ENCODE assay signal across 14 cellular contexts in the genomic region with DNA sequence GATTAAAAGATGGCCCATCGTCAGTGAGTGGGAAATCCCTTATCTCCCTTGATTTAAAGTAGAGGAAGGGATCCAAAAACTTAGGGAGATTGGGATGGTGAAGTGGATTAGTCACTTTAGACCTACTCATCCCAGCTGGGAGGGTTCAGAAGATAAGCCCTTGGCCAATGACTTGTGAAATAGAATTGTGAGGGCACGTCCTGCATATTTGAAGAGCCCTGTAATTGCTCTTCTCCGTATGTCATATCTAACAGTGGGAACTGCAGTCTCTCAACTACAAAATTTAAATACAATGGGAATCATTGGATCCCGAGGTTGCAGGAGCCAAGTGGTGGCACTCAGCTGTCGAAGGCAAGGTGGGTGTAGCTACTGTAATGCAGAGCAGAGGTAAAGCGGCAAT.
DNase-seq lines count a peak whose midpoint lies in the region; ATAC-seq and TF ChIP-seq lines count a peak whose summit lies in the region.
"Had no signal": no experiment of that assay in that cellular context is flagged by ENCODE, and none has a peak within 500 bp of the region (broad histone marks: within the 10 kb centered on the region; RNA-seq: fewer than 3 reads in every experiment).

No MANE protein-coding gene starts in this region.

- intact Hi-C loops in mammary epithelial cell (cut with micrococcal nuclease), result no loop called here
- intact Hi-C loops in PC-9 (cut with micrococcal nuclease; ENCODE audit: unreplicated experiment), result no loop called here

- TF ChIP-seq CTCF in mammary epithelial cell (conservative IDR thresholded peaks at IDR 0.05 in 1 of 2, IDR thresholded peaks at IDR 0.05 in 1 of 2; ENCODE audit: extremely low read depth in 1 of 2, insufficient read depth in 1 of 2, low read depth in 1 of 2, low read length in 2 of 2) (no peak), fibroblast of the aortic adventitia (IDR thresholded peaks at IDR 0.05; ENCODE audit: insufficient read depth, low read length) (no peak), PC-9 (conservative IDR thresholded peaks at IDR 0.05) (no peak)

- no peak for ATAC-seq in left lobe of liver
- ATAC-seq: CD8-positive, alpha-beta T cell had no signal

- POLR2A ChIA-PET in PC-9 (lab: Charles Lee; ENCODE audit: unreplicated experiment), result no interaction called here

- in situ Hi-C loops in mammary epithelial cell (cut with MboI; ENCODE audit: low sequenced_read_pairs in 2 of 2), result no loop called here

- H3K4me2 ChIP-seq in mammary epithelial cell (ENCODE audit: insufficient read depth, low read depth, low read length) (no peak overlapping the region), PC-9 (no peak overlapping the region)

- H2AFZ ChIP-seq in mammary epithelial cell (ENCODE audit: low read depth, low read length) (no peak overlapping the region), PC-9 (no peak overlapping the region)

- BruUV-seq in mammary epithelial cell (replicated peaks; lab: Mats Ljungman, UMichigan) (no TSS peak), PC-9 (replicated peaks; lab: Mats Ljungman, UMichigan) (no TSS peak)

- H3K4me3 ChIP-seq in mammary epithelial cell (replicated peaks in 1 of 3; ENCODE audit: insufficient read depth in 1 of 3, low read depth in 2 of 3, low read length in 3 of 3), result no peak overlapping the region
- H3K4me3 ChIP-seq in fibroblast of the aortic adventitia (ENCODE audit: low read depth, low read length), result no peak overlapping the region
- H3K4me3 ChIP-seq in PC-9, result no peak overlapping the region

- 70% methylated on average over 6 of the region's 6 CpGs for WGBS in mammary epithelial cell (ENCODE audit: low coverage, missing lambda C conversion rate)

- dilution Hi-C loops in mammary epithelial cell (cut with HindIII; ENCODE audit: low sequenced_read_pairs), result no loop called here

- H3K36me3 ChIP-seq in mammary epithelial cell (ENCODE audit: insufficient read depth, low read length), result no peaks in the 10 kb centered on the region
- no peaks in the 10 kb centered on the region for H3K36me3 ChIP-seq in PC-9 (ENCODE audit: low read depth)

- H3K4me1 ChIP-seq in mammary epithelial cell (ENCODE audit: insufficient read depth, low read length) (no peaks in the 10 kb centered on the region), PC-9 (replicated peaks; ENCODE audit: insufficient read depth) (no peaks in the 10 kb centered on the region)
- H3K4me1 ChIP-seq: Caco-2 had no signal

- no peaks in the 10 kb centered on the region for H3K27me3 ChIP-seq in mammary epithelial cell (ENCODE audit: insufficient read depth, low read length)
- no peaks in the 10 kb centered on the region for H3K27me3 ChIP-seq in PC-9 (ENCODE audit: insufficient read depth, low read depth)

- H4K20me1 ChIP-seq in mammary epithelial cell (ENCODE audit: insufficient read depth, low read length), result no peaks in the 10 kb centered on the region
- H4K20me1 ChIP-seq in PC-9 (ENCODE audit: insufficient read depth), result no peaks in the 10 kb centered on the region

- H3K9me2 ChIP-seq in PC-9 (ENCODE audit: insufficient read depth), result no peaks in the 10 kb centered on the region

- H3K9me3 ChIP-seq in mammary epithelial cell (replicated peaks; ENCODE audit: insufficient read depth, low read length), result no peaks in the 10 kb centered on the region
- no peaks in the 10 kb centered on the region for H3K9me3 ChIP-seq in PC-9 (ENCODE audit: insufficient read depth, low read depth)
- H3K9me3 ChIP-seq: Caco-2 had no signal

- H3K9ac ChIP-seq in mammary epithelial cell (ENCODE audit: insufficient read depth, low read length), result no peak overlapping the region

- H3K27ac ChIP-seq in mammary epithelial cell (ENCODE audit: insufficient read depth, low read depth, low read length) (no peak overlapping the region), PC-9 (no peak overlapping the region)

- peak; percentile 43 for DNase-seq in Daoy (ENCODE audit: low read depth)
- peak; percentile 77 for DNase-seq in NCI-H226
- peak; percentile 29 for DNase-seq in mammary epithelial cell
- peak; percentile 8 for DNase-seq in fibroblast of the aortic adventitia (ENCODE audit: low read depth)
- DNase-seq in PC-9, result no peak
- DNase-seq in occipital lobe (lab: John Stamatoyannopoulos, UW), result no peak
- DNase-seq in stimulated activated CD4-positive, alpha-beta T cell treated with anti-CD3 and anti-CD28 coated beads, Interleukin-4, amount 100 ng/mL, for 4 hours, result no peak
- DNase-seq in left lobe of liver (ENCODE audit: low spot score), result no peak
- DNase-seq: Caco-2; CD8-positive, alpha-beta T cell; DND-41; GF-D8; HCEC 1CT; HFFc6 had no signal

- H3F3A ChIP-seq in PC-9 (ENCODE audit: insufficient read depth, low read depth), result no peaks in the 10 kb centered on the region

- H3K79me2 ChIP-seq in mammary epithelial cell (ENCODE audit: insufficient read depth, low read length) (no peaks in the 10 kb centered on the region), PC-9 (ENCODE audit: low read depth) (no peaks in the 10 kb centered on the region)

- CTCF ChIA-PET in mammary epithelial cell (lab: Charles Lee; ENCODE audit: low non-redundant PET) (no interaction called here), PC-9 (lab: Charles Lee) (no interaction called here)

Comparison
In these comparisons a context has a peak if more than half of its experiments do, and no peak if none do; other contexts are left out.
1. DNase-seq: peak in Daoy (single experiment), NCI-H226 (single experiment), mammary epithelial cell (single experiment) and fibroblast of the aortic adventitia (single experiment); none in PC-9 (0 of 2), occipital lobe (single experiment), stimulated activated CD4-positive, alpha-beta T cell treated with anti-CD3 and anti-CD28 coated beads, Interleukin-4, amount 100 ng/mL, for 4 hours (0 of 2) and left lobe of liver (single experiment).